ENCODE assay signal across 8 cellular contexts in the genomic region with DNA sequence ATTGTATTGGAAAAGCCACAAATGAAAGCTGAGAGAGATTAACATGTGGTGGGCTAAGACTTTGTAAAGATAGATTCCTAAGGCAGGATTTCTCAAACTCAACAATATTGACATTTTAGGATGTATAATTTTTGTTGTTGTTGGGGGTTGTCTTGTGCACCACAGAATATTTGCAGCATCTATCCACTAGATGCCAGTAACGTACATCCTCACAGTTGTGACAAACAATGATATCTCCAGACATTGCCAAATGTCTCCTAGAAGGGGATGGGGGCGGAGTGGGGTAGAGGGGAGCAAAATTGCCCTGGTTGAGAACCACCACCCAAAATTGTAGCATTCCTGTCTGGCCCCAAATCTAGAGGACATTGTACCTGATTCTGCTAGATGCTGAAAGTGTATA. TPM values are rescaled to one million over a fixed set of nuclear protein-coding genes. Genes with fewer than 3 reads are reported as not detected.
DNase-seq lines count a peak whose midpoint lies in the region; ATAC-seq, FAIRE-seq and TF ChIP-seq lines count a peak whose summit lies in the region.

No MANE protein-coding gene starts in this region.

- H3K9me3 ChIP-seq in endothelial cell of umbilical vein (replicated peaks; ENCODE audit: control insufficient read depth, insufficient read depth, low read length), result no peaks in the 10 kb centered on the region
- H3K9me3 ChIP-seq in naive thymus-derived CD4-positive, alpha-beta T cell (ENCODE audit: control insufficient read depth in 2 of 3, low read length in 3 of 3), result no peaks in the 10 kb centered on the region

- no peak overlapping the region for H2AFZ ChIP-seq in endothelial cell of umbilical vein (ENCODE audit: low read depth, low read length)

- peaks cover 13 to 26% (median 18%) of the 10 kb centered on the region in 5 donors for H3K27me3 Mint-ChIP-seq in naive thymus-derived CD4-positive, alpha-beta T cell
- peaks cover 19% of the 10 kb centered on the region for H3K27me3 Mint-ChIP-seq in activated T-cell treated with anti-CD3 and anti-CD28 coated beads, Interleukin-2, amount 50 U/mL, for 4 hours (ENCODE audit: low read depth)

- no peak overlapping the region for H3K27ac Mint-ChIP-seq in naive thymus-derived CD4-positive, alpha-beta T cell

- dilution Hi-C loops in endothelial cell of umbilical vein (cut with MboI; ENCODE audit: extremely low pct_ligation_motif_present, low sequenced_read_pairs), result loop anchor here (10.0 kb wide), 1 partner anchor 460 kb away; no protein-coding TSS in a partner anchor

- ATAC-seq in GM18868 (IDR thresholded peaks at IDR 0.05; ENCODE audit: unreplicated experiment) (peak; percentile 91), HG03039 (IDR thresholded peaks at IDR 0.05; ENCODE audit: unreplicated experiment) (peak; percentile 68)
- peak; percentile 66 for ATAC-seq in naive thymus-derived CD4-positive, alpha-beta T cell
- no peak for ATAC-seq in activated T-cell treated with anti-CD3 and anti-CD28 coated beads, Interleukin-2, amount 50 U/mL, for 4 hours

- H3K4me2 ChIP-seq in endothelial cell of umbilical vein (ENCODE audit: insufficient read depth, low read length), result no peak overlapping the region

- H3K4me1 ChIP-seq in endothelial cell of umbilical vein (ENCODE audit: control insufficient read depth, extremely low read depth, insufficient read depth, low read length), result no peaks in the 10 kb centered on the region
- no peaks in the 10 kb centered on the region for H3K4me1 ChIP-seq in naive thymus-derived CD4-positive, alpha-beta T cell (ENCODE audit: control insufficient read depth in 2 of 2, insufficient read depth in 2 of 2, low read length in 2 of 2)

- H3K4me1 Mint-ChIP-seq in naive thymus-derived CD4-positive, alpha-beta T cell, result no peaks in the 10 kb centered on the region
- no peaks in the 10 kb centered on the region for H3K4me1 Mint-ChIP-seq in activated T-cell treated with anti-CD3 and anti-CD28 coated beads, Interleukin-2, amount 50 U/mL, for 4 hours (ENCODE audit: low read depth)

- DNase-seq in BJ (ENCODE audit: low read depth), result no peak
- peak; percentile 68 for DNase-seq in NCI-H82 (lab: John Stamatoyannopoulos, UW)
- peak; percentile 68 for DNase-seq in endothelial cell of umbilical vein (ENCODE audit: low read depth, low spot score)
- DNase-seq in naive thymus-derived CD4-positive, alpha-beta T cell, result no peak
- no peak for DNase-seq in activated T-cell treated with anti-CD3 and anti-CD28 coated beads, Interleukin-2, amount 50 U/mL, for 4 hours
- no peak for DNase-seq in posterior vena cava (ENCODE audit: low spot score)

- H3K27me3 ChIP-seq in BJ (ENCODE audit: control insufficient read depth, insufficient read depth, low read length), result no peaks in the 10 kb centered on the region
- no peaks in the 10 kb centered on the region for H3K27me3 ChIP-seq in endothelial cell of umbilical vein (ENCODE audit: control insufficient read depth in 2 of 2, insufficient read depth in 2 of 2, low read length in 2 of 2)
- H3K27me3 ChIP-seq in naive thymus-derived CD4-positive, alpha-beta T cell (ENCODE audit: control insufficient read depth in 2 of 2, insufficient read depth in 2 of 2, low read length in 2 of 2), result peaks cover 0 to 3% of the 10 kb centered on the region in 2 donors

- FAIRE-seq in endothelial cell of umbilical vein (lab: Jason Lieb, UNC), result peak; percentile 89

- intact Hi-C loops in endothelial cell of umbilical vein (cut with micrococcal nuclease), result loop anchor here (1.0 to 5.0 kb wide), 6 partner anchors 74 to 542 kb away; no protein-coding TSS in a partner anchor
- intact Hi-C loops in naive thymus-derived CD4-positive, alpha-beta T cell (cut with micrococcal nuclease), result no loop called here
- intact Hi-C loops in posterior vena cava (cut with DNase I), result loop anchor here (10.0 kb wide), 1 partner anchor 460 kb away; no protein-coding TSS in a partner anchor

- TF ChIP-seq CTCF in BJ (IDR thresholded peaks at IDR 0.05; ENCODE audit: insufficient read depth, low read depth, low read length) (peak; percentile 72), endothelial cell of umbilical vein (IDR thresholded peaks at IDR 0.05; ENCODE audit: extremely low read depth in 1 of 2, insufficient read depth in 1 of 2, low read depth in 1 of 2, low read length in 2 of 2) (peak; percentile 51 to 57)

- no peak overlapping the region for H3K27ac ChIP-seq in endothelial cell of umbilical vein (ENCODE audit: insufficient read depth, low read depth, low read length)
- H3K27ac ChIP-seq in naive thymus-derived CD4-positive, alpha-beta T cell (ENCODE audit: low read depth, low read length), result no peak overlapping the region

- no peak overlapping the region for H3K4me3 Mint-ChIP-seq in naive thymus-derived CD4-positive, alpha-beta T cell
- H3K4me3 Mint-ChIP-seq in activated T-cell treated with anti-CD3 and anti-CD28 coated beads, Interleukin-2, amount 50 U/mL, for 4 hours, result no peak overlapping the region

- BruUV-seq in endothelial cell of umbilical vein (replicated peaks; lab: Mats Ljungman, UMichigan), result no TSS peak

- H3K9me3 Mint-ChIP-seq in naive thymus-derived CD4-positive, alpha-beta T cell, result no peaks in the 10 kb centered on the region
- no peaks in the 10 kb centered on the region for H3K9me3 Mint-ChIP-seq in activated T-cell treated with anti-CD3 and anti-CD28 coated beads, Interleukin-2, amount 50 U/mL, for 4 hours

- H3K79me2 ChIP-seq in endothelial cell of umbilical vein (ENCODE audit: control insufficient read depth, insufficient read depth, low read length), result no peaks in the 10 kb centered on the region

- no peak overlapping the region for H3K9ac ChIP-seq in endothelial cell of umbilical vein (replicated peaks; ENCODE audit: extremely low read depth, insufficient read depth, low read length)

- H3K9me1 ChIP-seq in endothelial cell of umbilical vein (replicated peaks; ENCODE audit: control insufficient read depth, extremely low read depth, insufficient read depth, low read length), result no peaks in the 10 kb centered on the region

- CTCF ChIA-PET in BJ (lab: Yijun Ruan, JAX) (interaction anchor here (0.5 to 2.9 kb wide), 22 partner anchors 9 to 469 kb away, joined by 3 to 13 read pairs (median 5); a partner anchor contains a TSS), endothelial cell of umbilical vein (lab: Charles Lee) (interaction anchor here (0.7 to 3.4 kb wide), 28 partner anchors 11 to 541 kb away, joined by 3 to 25 read pairs (median 4); a partner anchor contains a TSS)
- CTCF ChIA-PET in naive thymus-derived CD4-positive, alpha-beta T cell (lab: Charles Lee), result interaction anchor here (0.6 kb wide), 1 partner anchor 146 kb away, joined by 3 read pairs; no protein-coding TSS in a partner anchor

- no peaks in the 10 kb centered on the region for H3K36me3 Mint-ChIP-seq in naive thymus-derived CD4-positive, alpha-beta T cell
- no peaks in the 10 kb centered on the region for H3K36me3 Mint-ChIP-seq in activated T-cell treated with anti-CD3 and anti-CD28 coated beads, Interleukin-2, amount 50 U/mL, for 4 hours (ENCODE audit: insufficient read depth)

- H3K4me3 ChIP-seq in BJ (ENCODE audit: low read depth, low read length), result no peak overlapping the region
- no peak overlapping the region for H3K4me3 ChIP-seq in endothelial cell of umbilical vein (replicated peaks in 1 of 3; ENCODE audit: insufficient read depth in 1 of 3, low read depth in 1 of 3, low read length in 3 of 3)
- no peak overlapping the region for H3K4me3 ChIP-seq in naive thymus-derived CD4-positive, alpha-beta T cell (ENCODE audit: low read length)

- H4K20me1 ChIP-seq in endothelial cell of umbilical vein (replicated peaks; ENCODE audit: control insufficient read depth, extremely low read depth, insufficient read depth, low read length), result no peaks in the 10 kb centered on the region

- H3K36me3 ChIP-seq in BJ (ENCODE audit: control insufficient read depth, insufficient read depth, low read length) (no peaks in the 10 kb centered on the region), endothelial cell of umbilical vein (ENCODE audit: control insufficient read depth in 2 of 2, extremely low read depth in 1 of 2, insufficient read depth in 2 of 2, low read length in 2 of 2) (no peaks in the 10 kb centered on the region)
- no peaks in the 10 kb centered on the region for H3K36me3 ChIP-seq in naive thymus-derived CD4-positive, alpha-beta T cell (ENCODE audit: control insufficient read depth in 2 of 3, insufficient read depth in 3 of 3, low read length in 3 of 3)

- POLR2A ChIA-PET in BJ (lab: Charles Lee), result no interaction called here
- POLR2A ChIA-PET in endothelial cell of umbilical vein (lab: Charles Lee), result interaction anchor here (0.6 kb wide), 1 partner anchor 15 kb away, joined by 3 read pairs; a partner anchor contains a TSS
- POLR2A ChIA-PET in naive thymus-derived CD4-positive, alpha-beta T cell (lab: Charles Lee), result interaction anchor here (0.8 kb wide), 1 partner anchor 15 kb away, joined by 3 read pairs; a partner anchor contains a TSS

- no peak for TF ChIP-seq POLR2A in endothelial cell of umbilical vein (IDR thresholded peaks at IDR 0.05; ENCODE audit: low read depth, low read length)

TF ChIP-seq in endothelial cell of umbilical vein, 7 proteins besides CTCF, POLR2A, EP300 and RAD21 (continues in another document):
- no peak for TF ChIP-seq GATA2 (IDR thresholded peaks at IDR 0.05; ENCODE audit: insufficient read depth, insufficient read length, low read depth, low read length)
- TF ChIP-seq POLR2AphosphoS5 (IDR thresholded peaks at IDR 0.05; ENCODE audit: insufficient read depth, low read depth, low read length), result no peak
- no peak for TF ChIP-seq JUN (IDR thresholded peaks at IDR 0.05; ENCODE audit: borderline replicate concordance, insufficient read depth, insufficient read length, low read depth)
- TF ChIP-seq FOS (IDR thresholded peaks at IDR 0.05; ENCODE audit: borderline replicate concordance, insufficient read depth, low read length), result no peak

RNA-seq across cellular contexts. Expression of a gene that starts 14.7 kb away (rescaled TPM):
- polyA plus RNA-seq in BJ (2011; rRNA removed), result 1.7 and 3.1 TPM in 2 replicates
- polyA minus RNA-seq in BJ (2011; rRNA and poly(A)+ RNA removed), result 2.2 and 3.1 TPM in 2 replicates
- 23.6 and 26.3 TPM in 2 replicates for total RNA-seq in endothelial cell of umbilical vein
- polyA plus RNA-seq in endothelial cell of umbilical vein, result 2.8 and 4.8 TPM in 2 replicates
- 3.0 and 3.3 TPM in 2 replicates for polyA plus RNA-seq in endothelial cell of umbilical vein (2011; cell fraction: cytosol; rRNA removed)
- 12.1 and 16.7 TPM in 2 replicates for polyA plus RNA-seq in endothelial cell of umbilical vein (2011; cell fraction: nucleus; rRNA removed)
- 9.4 and 11.4 TPM in 2 replicates for polyA plus RNA-seq in endothelial cell of umbilical vein (2012)
- 4.8 and 6.8 TPM in 2 replicates for polyA minus RNA-seq in endothelial cell of umbilical vein
- polyA minus RNA-seq in endothelial cell of umbilical vein (2011; cell fraction: cytosol; rRNA and poly(A)+ RNA removed), result 4.3 TPM
- 14.1 and 15.8 TPM in 2 replicates for polyA minus RNA-seq in endothelial cell of umbilical vein (2011; cell fraction: nucleus; rRNA and poly(A)+ RNA removed)
- 10 to 100 TPM; 12.4 to 24.5 (median 15.3) TPM for total RNA-seq in naive thymus-derived CD4-positive, alpha-beta T cell
- polyA plus RNA-seq in naive thymus-derived CD4-positive, alpha-beta T cell, result 1 to 10 TPM; 6.2 to 6.9 TPM
- 10 to 100 TPM; 12.5 to 16.0 (median 14.3) TPM for total RNA-seq in activated T-cell treated with anti-CD3 and anti-CD28 coated beads, Interleukin-2, amount 50 U/mL, for 4 hours
- 10 to 100 TPM; 13.9 to 17.5 TPM for total RNA-seq in posterior vena cava

Comparison
In these comparisons a context has a peak if more than half of its experiments do, and no peak if none do; other contexts are left out.
1. DNase-seq: peak in NCI-H82 (single experiment) and endothelial cell of umbilical vein (single experiment); none in BJ (single experiment), naive thymus-derived CD4-positive, alpha-beta T cell (0 of 9), activated T-cell treated with anti-CD3 and anti-CD28 coated beads, Interleukin-2, amount 50 U/mL, for 4 hours (single experiment) and posterior vena cava (single experiment).
2. ATAC-seq: peak in GM18868 (single experiment), HG03039 (single experiment) and naive thymus-derived CD4-positive, alpha-beta T cell (single experiment); none in activated T-cell treated with anti-CD3 and anti-CD28 coated beads, Interleukin-2, amount 50 U/mL, for 4 hours (0 of 2).
3. intact Hi-C loops: an anchor here in endothelial cell of umbilical vein (1.0 to 5.0 kb wide) and posterior vena cava (10.0 kb wide); none called in naive thymus-derived CD4-positive, alpha-beta T cell.